In genomic region chr12:93351726-93352125, GRCh38 we compare ENCODE assay signal across 29 cellular contexts.
"Had no signal": no experiment of that assay in that cellular context is flagged by ENCODE, and none has a peak within 500 bp of the region (broad histone marks: within the 10 kb centered on the region; RNA-seq: fewer than 3 reads in every experiment).

No MANE protein-coding gene starts in this region.

- H3K4me3 ChIP-seq: psoas muscle, skin epidermis, smooth muscle cell, spleen, thoracic aorta, thyroid gland, tibial nerve, upper lobe of right lung, uterus had no signal

- H3K36me3 Mint-ChIP-seq: naive thymus-derived CD4-positive, alpha-beta T cell; natural killer cell; stimulated activated memory B cell treated with anti-CD40 and anti-IgM and Interleukin-4, amounts not matched to agents 10 μg/mL and 1 μg/mL and 100 μg/mL, for 72 hours had no signal

- H3K4me3 Mint-ChIP-seq: naive thymus-derived CD4-positive, alpha-beta T cell; natural killer cell; nephron; stimulated activated memory B cell treated with anti-CD40 and anti-IgM and Interleukin-4, amounts not matched to agents 10 μg/mL and 1 μg/mL and 100 μg/mL, for 72 hours; stimulated activated naive CD8-positive, alpha-beta T cell treated with anti-CD3 and anti-CD28 coated beads, Interleukin-15, amount 100 ng/mL, for 72 hours had no signal

- H3K27me3 Mint-ChIP-seq: progenitor cell of endocrine pancreas; stimulated activated memory B cell treated with anti-CD40 and anti-IgM and Interleukin-4, amounts not matched to agents 10 μg/mL and 1 μg/mL and 100 μg/mL, for 72 hours; stimulated activated naive CD8-positive, alpha-beta T cell treated with anti-CD3 and anti-CD28 coated beads, Interleukin-15, amount 100 ng/mL, for 72 hours had no signal

- H3K9me3 Mint-ChIP-seq: naive thymus-derived CD4-positive, alpha-beta T cell; natural killer cell; nephron; stimulated activated naive CD8-positive, alpha-beta T cell treated with anti-CD3 and anti-CD28 coated beads, Interleukin-15, amount 100 ng/mL, for 72 hours had no signal

- H3K27ac ChIP-seq: neutrophil, parathyroid adenoma, psoas muscle, skin epidermis, spleen, thoracic aorta, thyroid gland, tibial nerve, upper lobe of right lung, uterus had no signal

- H3K79me2 ChIP-seq: parathyroid adenoma had no signal

- H3K36me3 ChIP-seq: neutrophil, spleen, thoracic aorta, thyroid gland, tibial nerve, upper lobe of right lung, uterus had no signal

- H2AFZ ChIP-seq: parathyroid adenoma had no signal

- H3K4me2 ChIP-seq: smooth muscle cell had no signal

- DNase-seq: naive thymus-derived CD4-positive, alpha-beta T cell; natural killer cell; nucleus accumbens; posterior cingulate gyrus; psoas muscle; right cardiac atrium; spleen; stimulated activated CD4-positive, alpha-beta T cell treated with anti-CD3 and anti-CD28 coated beads, Interleukin-12 subunit alpha, Interleukin-12 subunit beta, amount 100 ng/mL, for 4 hours; stimulated activated CD4-positive, alpha-beta T cell treated with anti-CD3 and anti-CD28 coated beads, Interleukin-1b, Interleukin-23, amount 100 ng/mL, for 48 hours; stimulated activated CD4-positive, alpha-beta T cell treated with anti-CD3 and anti-CD28 coated beads, Interleukin-4, amount 100 ng/mL, for 1 hour; stimulated activated CD4-positive, alpha-beta T cell treated with anti-CD3 and anti-CD28 coated beads, Interleukin-4, amount 100 ng/mL, for 4 hours; stimulated activated CD8-positive, alpha-beta memory T cell treated with anti-CD3 and anti-CD28 coated beads, Interleukin-4, amount 100 ng/mL, for 48 hours; stimulated activated naive CD4-positive, alpha-beta T cell; stimulated activated naive CD8-positive, alpha-beta T cell treated with anti-CD3 and anti-CD28 coated beads, Interleukin-15, amount 100 ng/mL, for 72 hours; stimulated activated naive CD8-positive, alpha-beta T cell treated with anti-CD3 and anti-CD28 coated beads, Interleukin-15, Interleukin-2, amounts not matched to agents 100 U/mL and 50 U/mL, for 24 hours; thyroid gland; trophoblast cell; upper lobe of right lung; uterus had no signal

- H3K4me1 ChIP-seq: parathyroid adenoma, spleen, thyroid gland, tibial nerve, upper lobe of right lung, uterus had no signal

- H3K27me3 ChIP-seq: neutrophil, spleen, thyroid gland, tibial nerve, upper lobe of right lung, uterus had no signal

- H3K9ac ChIP-seq: parathyroid adenoma had no signal

- H3K4me1 Mint-ChIP-seq: natural killer cell; stimulated activated memory B cell treated with anti-CD40 and anti-IgM and Interleukin-4, amounts not matched to agents 10 μg/mL and 1 μg/mL and 100 μg/mL, for 72 hours; stimulated activated naive CD8-positive, alpha-beta T cell treated with anti-CD3 and anti-CD28 coated beads, Interleukin-15, amount 100 ng/mL, for 72 hours had no signal

- H3K27ac Mint-ChIP-seq: naive thymus-derived CD4-positive, alpha-beta T cell; natural killer cell; nephron; progenitor cell of endocrine pancreas; stimulated activated memory B cell treated with anti-CD40 and anti-IgM and Interleukin-4, amounts not matched to agents 10 μg/mL and 1 μg/mL and 100 μg/mL, for 72 hours had no signal

- H3K9me3 ChIP-seq: neutrophil, psoas muscle, spleen, thoracic aorta, thyroid gland, tibial nerve, upper lobe of right lung, uterus had no signal

- ATAC-seq: naive thymus-derived CD4-positive, alpha-beta T cell; natural killer cell; psoas muscle; right cardiac atrium; sciatic nerve; stimulated activated memory B cell treated with anti-CD40 and anti-IgM and Interleukin-4, amounts not matched to agents 10 μg/mL and 1 μg/mL and 100 μg/mL, for 72 hours; stimulated activated naive CD8-positive, alpha-beta T cell treated with anti-CD3 and anti-CD28 coated beads, Interleukin-15, amount 100 ng/mL, for 72 hours; stimulated activated naive CD8-positive, alpha-beta T cell treated with anti-CD3 and anti-CD28 coated beads, Interleukin-15, Interleukin-2, amounts not matched to agents 100 U/mL and 50 U/mL, for 24 hours; upper lobe of right lung had no signal
